ENCODE assay signal across 8 cellular contexts in genomic region chr12:104671407-104672095, GRCh38.
A peak's percentile ranks its signal among the peaks of the same experiment; 100 is the strongest.
DNase-seq lines count a peak whose midpoint lies in the region; ATAC-seq and TF ChIP-seq lines count a peak whose summit lies in the region.

No MANE protein-coding gene starts in this region.

- H3K36me3 ChIP-seq in GM23248 (ENCODE audit: low read depth), result no peaks in the 10 kb centered on the region
- no peaks in the 10 kb centered on the region for H3K36me3 ChIP-seq in right lobe of liver

- DNase-seq in GM04503 (ENCODE audit: low read depth), result peak; percentile 78
- peak; percentile 96 for DNase-seq in GM23248
- DNase-seq in LHCN-M2 (ENCODE audit: low read depth), result peak; percentile 94
- DNase-seq in central memory CD4-positive, alpha-beta T cell, result peak; percentile 62
- DNase-seq in right lobe of liver, result peak; percentile 80 to 90 (median 86)
- peak; percentile 60 for DNase-seq in stimulated activated CD8-positive, alpha-beta memory T cell treated with anti-CD3 and anti-CD28 coated beads, Interleukin-12 subunit alpha, Interleukin-12 subunit beta, amount 100 ng/mL, for 1 hour (ENCODE audit: low read depth)
- no peak for DNase-seq in germinal center (ENCODE audit: low spot score)

- H2AFZ ChIP-seq in GM23248, result no peak overlapping the region

- H3K4me1 ChIP-seq in GM23248 (ENCODE audit: insufficient read depth) (peaks cover 34% of the 10 kb centered on the region), right lobe of liver (peaks cover 0 to 44% (median 10%) of the 10 kb centered on the region in 4 donors)

- H3K4me3 ChIP-seq in GM23248 (peak overlapping the region; percentile 33; the same call in 1 of the 2 replicates), right lobe of liver (no peak overlapping the region)

- H3K27ac ChIP-seq in GM23248, result peak overlapping the region; percentile 82
- peak overlapping the region; percentile 18 to 25 (median 22) for H3K27ac ChIP-seq in right lobe of liver

- 57 to 59% methylated on average over 12 of the region's 12 CpGs for WGBS in GM23248 (ENCODE audit: low coverage in 1 of 2, low lambda C conversion rate in 2 of 2, missing lambda C conversion rate in 2 of 2), 2 experiments
- 41% methylated on average over 12 of the region's 12 CpGs for WGBS in right lobe of liver (ENCODE audit: insufficient coverage, low coverage, low lambda C conversion rate, missing lambda C conversion rate)

- peak overlapping the region; percentile 69 for H3K9ac ChIP-seq in GM23248

- H3F3A ChIP-seq in GM23248 (ENCODE audit: insufficient read depth), result peaks cover 34% of the 10 kb centered on the region

- in situ Hi-C loops in GM23248 (cut with MboI), result no loop called here

- intact Hi-C loops in right lobe of liver (cut with DNase I), result no loop called here

- no peaks in the 10 kb centered on the region for H3K9me3 ChIP-seq in GM23248 (ENCODE audit: low read depth)
- H3K9me3 ChIP-seq in right lobe of liver, result no peaks in the 10 kb centered on the region

- no peaks in the 10 kb centered on the region for H4K20me1 ChIP-seq in GM23248 (ENCODE audit: insufficient read depth)

- H3K27me3 ChIP-seq in GM23248 (replicated peaks; ENCODE audit: insufficient read depth) (no peaks in the 10 kb centered on the region), right lobe of liver (no peaks in the 10 kb centered on the region)

- TF ChIP-seq POLR2A in right lobe of liver (IDR thresholded peaks at IDR 0.05), result no peak

- no peak for TF ChIP-seq CTCF in right lobe of liver (IDR thresholded peaks at IDR 0.05)

- H3K4me2 ChIP-seq in GM23248 (ENCODE audit: unreplicated experiment), result peak overlapping the region; percentile 65

- no peaks in the 10 kb centered on the region for H3K9me2 ChIP-seq in GM23248 (ENCODE audit: insufficient read depth)

- no peaks in the 10 kb centered on the region for H3K79me2 ChIP-seq in GM23248 (ENCODE audit: insufficient read depth)

- ATAC-seq in activated CD4-positive, CD25-positive, alpha-beta regulatory T cell treated with anti-CD3 and anti-CD28 coated beads, Interleukin-2, amount 50 U/mL, for 24 hours, result peak; percentile 87 to 90
- ATAC-seq in right lobe of liver, result peak; percentile 66 to 83 (median 69)
